ENCODE assay signal across 8 cellular contexts in the genomic region with DNA sequence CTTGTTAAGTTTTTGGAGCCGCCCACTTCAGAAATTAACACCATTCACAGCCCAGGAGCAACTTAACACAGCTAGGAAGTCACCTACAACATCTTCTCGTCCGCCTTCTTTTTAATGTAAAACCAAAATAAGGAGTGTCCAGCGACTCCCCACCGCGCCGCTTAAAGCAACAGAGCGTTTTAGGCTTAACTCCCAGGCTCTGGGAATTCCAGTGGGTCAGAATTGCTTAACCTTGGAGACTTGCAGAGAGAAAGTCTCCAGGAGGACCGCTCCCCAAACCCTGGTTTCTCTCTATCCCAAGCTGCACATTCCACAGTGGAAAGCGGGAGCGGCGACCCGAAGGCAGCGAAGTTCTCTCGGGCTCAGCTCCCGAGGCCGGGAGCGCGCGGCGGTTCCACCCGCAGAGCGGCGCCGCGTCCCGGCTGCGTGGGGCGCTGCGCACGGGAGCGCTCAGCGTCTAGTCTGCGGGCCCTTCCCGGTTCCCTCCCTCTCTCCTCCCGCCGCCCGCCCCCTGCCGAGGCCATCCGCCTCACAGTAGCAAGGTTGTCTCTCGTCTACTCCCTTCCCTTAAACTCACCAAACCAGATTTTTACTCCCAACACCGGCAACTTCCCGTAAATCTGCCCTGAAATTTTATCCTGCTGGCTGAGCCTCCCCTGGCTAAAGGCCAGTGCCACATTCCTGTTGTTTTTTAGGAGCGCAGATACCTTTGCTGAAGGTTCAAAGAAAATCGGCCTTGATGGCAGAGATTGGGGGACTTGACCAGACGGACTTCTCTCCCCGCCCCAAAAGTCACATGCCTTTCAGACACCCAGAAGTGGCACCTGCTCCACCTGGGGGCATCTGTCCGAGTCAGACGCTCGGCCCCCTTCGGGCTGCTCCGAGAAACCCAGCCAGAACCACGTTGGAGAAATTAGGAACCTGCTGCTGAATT. TPM values are rescaled to one million over a fixed set of nuclear protein-coding genes. Genes with fewer than 3 reads are reported as not detected.
DNase-seq lines count a peak whose midpoint lies in the region; ATAC-seq, FAIRE-seq and TF ChIP-seq lines count a peak whose summit lies in the region.

A gene (minus strand): TSS at position 464 of the 934 bp plus-strand sequence. CDS start 190,971 bp downstream, outside the sequence.

- H3K27ac Mint-ChIP-seq in T-helper 1 cell treated with Interleukin-12 subunit alpha and Interleukin-12 subunit beta and Interleukin-4 antibody, amounts not matched to agents 30 μg/mL and 1 μg/mL, for 36 hours, result peak within 1 kb of the TSS; percentile 69

- DNase-seq in GM03348 (ENCODE audit: low spot score) (peak; percentile 80), HuH-7 (ENCODE audit: low spot score) (peak; percentile 63), coronary artery (ENCODE audit: low spot score) (no peak), HepG2 (ENCODE audit: low spot score) (no peak), NCI-H128 (lab: John Stamatoyannopoulos, UW; ENCODE audit: unreplicated experiment) (no peak)
- peak; percentile 18 for DNase-seq in stimulated activated CD4-positive, alpha-beta T cell treated with anti-CD3 and anti-CD28 coated beads, Interleukin-4, amount 100 ng/mL, for 48 hours (ENCODE audit: low read depth in 2 of 2)

- no peak for TF ChIP-seq POLR2A in HepG2 (IDR thresholded peaks at IDR 0.05; ENCODE audit: insufficient read depth in 1 of 2, low read depth in 2 of 2, low read length in 2 of 2)

- H3K27me3 Mint-ChIP-seq in T-helper 1 cell treated with Interleukin-12 subunit alpha and Interleukin-12 subunit beta and Interleukin-4 antibody, amounts not matched to agents 30 μg/mL and 1 μg/mL, for 36 hours (ENCODE audit: low read depth), result peaks cover 32% of the 10 kb centered on the region

- POLR2A ChIA-PET in HepG2 (lab: Yijun Ruan, JAX), result no interaction called here

- WGBS in HepG2 (ENCODE audit: low lambda C conversion rate), result 1% methylated on average over 31 of the region's 53 CpGs

- no peaks in the 10 kb centered on the region for H3K79me2 ChIP-seq in HepG2 (ENCODE audit: insufficient read depth, low read length)

- in situ Hi-C loops in HepG2 (cut with HindIII; ENCODE audit: extremely low pct_ligation_motif_present, low pct_unique_long_range_greater_than_20kb), result no loop called here

- H3K27ac ChIP-seq in coronary artery, result peak within 1 kb of the TSS in 1 of 2 donors; percentile 61
- H3K27ac ChIP-seq in HepG2 (ENCODE audit: extremely low read length, insufficient read depth, low read length), result no peak within 1 kb of the TSS

- CTCF ChIA-PET in HepG2 (lab: Yijun Ruan, JAX; ENCODE audit: low intra/inter-chr PET ratio, low total read pairs), result no interaction called here

- peak within 1 kb of the TSS; percentile 80 for H3K4me2 ChIP-seq in HepG2 (ENCODE audit: low read depth, low read length)

- peaks cover 37% of the 10 kb centered on the region for H3K4me1 Mint-ChIP-seq in T-helper 1 cell treated with Interleukin-12 subunit alpha and Interleukin-12 subunit beta and Interleukin-4 antibody, amounts not matched to agents 30 μg/mL and 1 μg/mL, for 36 hours (ENCODE audit: low read depth)

- H3K36me3 Mint-ChIP-seq in T-helper 1 cell treated with Interleukin-12 subunit alpha and Interleukin-12 subunit beta and Interleukin-4 antibody, amounts not matched to agents 30 μg/mL and 1 μg/mL, for 36 hours (ENCODE audit: low read depth), result peaks cover 3% of the 10 kb centered on the region

- no peaks in the 10 kb centered on the region for H4K20me1 ChIP-seq in HepG2 (ENCODE audit: insufficient read depth, low read length)

- H3K27me3 ChIP-seq in HepG2 (ENCODE audit: control insufficient read depth in 1 of 2, insufficient read depth in 2 of 2, low read length in 2 of 2), result peaks cover 1 to 34% of the 10 kb centered on the region in 2 experiments; a peak in 3 of 5 replicates

- intact Hi-C loops in HepG2 (cut with micrococcal nuclease; ENCODE audit: unreplicated experiment), result no loop called here

- FAIRE-seq in HepG2 (lab: Jason Lieb, UNC), result no peak

- no peak within 1 kb of the TSS for H3K9ac ChIP-seq in HepG2 (ENCODE audit: insufficient read depth, low read depth, low read length)

- H3K36me3 ChIP-seq in HepG2 (replicated peaks in 1 of 2; ENCODE audit: control insufficient read depth in 1 of 2, insufficient read depth in 2 of 2, low read length in 2 of 2), result no peaks in the 10 kb centered on the region

- H2AFZ ChIP-seq in HepG2 (ENCODE audit: low read length), result no peak within 1 kb of the TSS

- TF ChIP-seq CTCF in coronary artery (IDR thresholded peaks at IDR 0.05) (no peak), HepG2 (CRISPR knock-in tag; IDR thresholded peaks at IDR 0.05) (peak; percentile 39)

- no peak for TF ChIP-seq RAD21 in HepG2 (CRISPR knock-in tag; IDR thresholded peaks at IDR 0.05)

- H3K4me3 ChIP-seq in coronary artery, result peak within 1 kb of the TSS; percentile 72
- H3K4me3 ChIP-seq in HepG2 (replicated peaks in 1 of 3; ENCODE audit: insufficient read depth in 1 of 3, low read depth in 2 of 3, low read length in 3 of 3), result peak within 1 kb of the TSS; percentile 17 to 58 (median 49); a peak in 5 of 6 replicates

- BruUV-seq in HepG2 (replicated peaks; lab: Mats Ljungman, UMichigan), result no TSS peak

- no peaks in the 10 kb centered on the region for H3K9me3 Mint-ChIP-seq in T-helper 1 cell treated with Interleukin-12 subunit alpha and Interleukin-12 subunit beta and Interleukin-4 antibody, amounts not matched to agents 30 μg/mL and 1 μg/mL, for 36 hours

- H3K4me3 Mint-ChIP-seq in T-helper 1 cell treated with Interleukin-12 subunit alpha and Interleukin-12 subunit beta and Interleukin-4 antibody, amounts not matched to agents 30 μg/mL and 1 μg/mL, for 36 hours, result peak within 1 kb of the TSS; percentile 91

- H3K4me1 ChIP-seq in HepG2 (ENCODE audit: insufficient read depth, low read length), result peaks cover 14% of the 10 kb centered on the region

- TF ChIP-seq EP300 in HepG2 (IDR thresholded peaks at IDR 0.05; ENCODE audit: low read depth in 2 of 2, low read length in 2 of 2) (no peak), HepG2 (CRISPR knock-in tag; IDR thresholded peaks at IDR 0.05; ENCODE audit: borderline replicate concordance) (no peak)

- ATAC-seq in GM21528 (IDR thresholded peaks at IDR 0.05; ENCODE audit: low FRiP score, unreplicated experiment) (peak; percentile 50), HepG2 (peak; percentile 95)

- no peaks in the 10 kb centered on the region for H3K9me3 ChIP-seq in HepG2 (ENCODE audit: low read length)

TF ChIP-seq in HepG2, 621 proteins besides CTCF, POLR2A, EP300 and RAD21 (continues in another document):
- 0 out of 2 replicates have a peak, but pooled peaks have one; percentile 22 for TF ChIP-seq KDM5B (CRISPR knock-in tag; IDR thresholded peaks at IDR 0.05; ENCODE audit: borderline replicate concordance)
- 0 out of 2 replicates have a peak, but pooled peaks have one; percentile 51 for TF ChIP-seq ZNF17 (CRISPR knock-in tag; IDR thresholded peaks at IDR 0.05)
- no peak for TF ChIP-seq NCOA2 (CRISPR knock-in tag; IDR thresholded peaks at IDR 0.05)
- TF ChIP-seq ZNF7 (CRISPR knock-in tag; IDR thresholded peaks at IDR 0.05), result no peak
- TF ChIP-seq GABPB1 (CRISPR knock-in tag; IDR thresholded peaks at IDR 0.05), result peak; percentile 24; the same call in 1 of the 2 replicates
- TF ChIP-seq HNRNPLL (IDR thresholded peaks at IDR 0.05; ENCODE audit: low read depth, low read length, poor library complexity, severe bottlenecking), result peak; percentile 50
- TF ChIP-seq, protein P1, sequence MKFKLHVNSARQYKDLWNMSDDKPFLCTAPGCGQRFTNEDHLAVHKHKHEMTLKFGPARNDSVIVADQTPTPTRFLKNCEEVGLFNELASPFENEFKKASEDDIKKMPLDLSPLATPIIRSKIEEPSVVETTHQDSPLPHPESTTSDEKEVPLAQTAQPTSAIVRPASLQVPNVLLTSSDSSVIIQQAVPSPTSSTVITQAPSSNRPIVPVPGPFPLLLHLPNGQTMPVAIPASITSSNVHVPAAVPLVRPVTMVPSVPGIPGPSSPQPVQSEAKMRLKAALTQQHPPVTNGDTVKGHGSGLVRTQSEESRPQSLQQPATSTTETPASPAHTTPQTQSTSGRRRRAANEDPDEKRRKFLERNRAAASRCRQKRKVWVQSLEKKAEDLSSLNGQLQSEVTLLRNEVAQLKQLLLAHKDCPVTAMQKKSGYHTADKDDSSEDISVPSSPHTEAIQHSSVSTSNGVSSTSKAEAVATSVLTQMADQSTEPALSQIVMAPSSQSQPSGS (CRISPR knock-in tag; IDR thresholded peaks at IDR 0.05), result no peak
- TF ChIP-seq YEATS4 (CRISPR knock-in tag; IDR thresholded peaks at IDR 0.05; ENCODE audit: borderline replicate concordance), result peak; percentile 24; the same call in 1 of the 2 replicates

RNA-seq across cellular contexts. Expression of the gene that starts here (rescaled TPM):
- 2.5 and 3.9 TPM in 2 replicates for total RNA-seq in HepG2 (2016; rRNA removed; fragmentation: Illumina TruSeq; extraction: Trizol)
- total RNA-seq in HepG2 (2016; cell fraction: cytosol; rRNA removed; fragmentation: Illumina TruSeq; extraction: Trizol; ENCODE audit: low read depth), result 0.20 and 0.26 TPM in 2 replicates
- 2.2 and 3.2 TPM in 2 replicates for total RNA-seq in HepG2 (2016; cell fraction: insoluble cytoplasmic fraction; rRNA removed; fragmentation: Illumina TruSeq; extraction: Trizol)
- total RNA-seq in HepG2 (2016; cell fraction: membrane; rRNA removed; fragmentation: Illumina TruSeq; extraction: Trizol), result 0.90 and 0.96 TPM in 2 replicates
- 1.5 and 1.6 TPM in 2 replicates for total RNA-seq in HepG2 (2016; cell fraction: nucleus; rRNA removed; fragmentation: Illumina TruSeq; extraction: Trizol)
- polyA plus RNA-seq in HepG2 (2011; rRNA removed), result 1.2 and 2.0 TPM in 2 replicates
- polyA plus RNA-seq in HepG2 (2011; cell fraction: cytosol; rRNA removed), result 1.8 and 2.5 TPM in 2 replicates
- polyA plus RNA-seq in HepG2 (2011; cell fraction: nucleus; rRNA removed), result 2.0 and 3.4 TPM in 2 replicates
- 2.9 and 3.1 TPM in 2 replicates for polyA plus RNA-seq in HepG2 (2012)
- 0.06 and 0.08 TPM in 2 replicates for polyA plus RNA-seq in HepG2 (2016; cell fraction: cytosol; fragmentation: Illumina TruSeq; extraction: Trizol; ENCODE audit: low read depth)
- 2.9 and 4.7 TPM in 2 replicates for polyA plus RNA-seq in HepG2 (2016; cell fraction: insoluble cytoplasmic fraction; fragmentation: Illumina TruSeq; extraction: Trizol; ENCODE audit: low read depth)
- polyA plus RNA-seq in HepG2 (2016; cell fraction: membrane; fragmentation: Illumina TruSeq; extraction: Trizol; ENCODE audit: low read depth), result 0.32 and 0.45 TPM in 2 replicates
- 1.5 TPM in 2 replicates for polyA plus RNA-seq in HepG2 (2016; cell fraction: nucleus; fragmentation: Illumina TruSeq; extraction: Trizol; ENCODE audit: insufficient read depth, low read depth)
- polyA minus RNA-seq in HepG2 (2011; rRNA and poly(A)+ RNA removed; ENCODE audit: low replicate concordance), result 9.8 and 38.2 TPM in 2 replicates
- 2.9 and 3.0 TPM in 2 replicates for polyA minus RNA-seq in HepG2 (2011; cell fraction: cytosol; rRNA and poly(A)+ RNA removed)
- polyA minus RNA-seq in HepG2 (2011; cell fraction: nucleus; rRNA and poly(A)+ RNA removed), result 1.8 and 2.9 TPM in 2 replicates

Comparison
In these comparisons a context has a peak if more than half of its experiments do, and no peak if none do; other contexts are left out.
1. DNase-seq: peak in GM03348 (single experiment), HuH-7 (single experiment) and stimulated activated CD4-positive, alpha-beta T cell treated with anti-CD3 and anti-CD28 coated beads, Interleukin-4, amount 100 ng/mL, for 48 hours (2 of 2); none in coronary artery (single experiment), HepG2 (single experiment) and NCI-H128 (single experiment).